ENCODE assay signal across 26 cellular contexts in the genomic region with DNA sequence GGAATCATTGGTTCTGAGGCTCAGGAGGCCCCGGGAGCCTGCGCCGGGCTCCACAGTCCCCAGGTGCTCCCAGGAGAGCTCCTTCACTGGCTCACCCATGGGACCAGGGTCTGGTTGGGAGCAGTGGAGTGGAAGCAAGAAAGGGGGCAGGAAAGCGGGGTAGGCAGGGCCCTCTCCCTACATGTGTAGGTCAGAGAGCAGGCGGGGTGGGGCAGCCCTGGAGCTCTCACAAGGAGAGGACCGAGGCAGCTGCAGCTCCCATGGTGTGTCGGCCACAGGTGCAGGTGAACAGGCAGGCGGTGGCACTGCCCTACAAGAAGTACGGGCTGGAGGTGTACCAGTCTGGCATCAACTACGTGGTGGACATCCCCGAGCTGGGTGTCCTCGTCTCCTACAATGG. TPM values are rescaled to one million over a fixed set of nuclear protein-coding genes. Genes with fewer than 3 reads are reported as not detected.
DNase-seq lines count a peak whose midpoint lies in the region; ATAC-seq and TF ChIP-seq lines count a peak whose summit lies in the region.
"Had no signal": no experiment of that assay in that cellular context is flagged by ENCODE, and none has a peak within 500 bp of the region (broad histone marks: within the 10 kb centered on the region; RNA-seq: fewer than 3 reads in every experiment).

No MANE protein-coding gene starts in this region.

- no peak for ATAC-seq in Right ventricle myocardium superior (ENCODE audit: poor library complexity)
- ATAC-seq in Panc1 = peak; percentile 8; the same call in 1 of the 2 replicates
- no peak for ATAC-seq in lower lobe of right lung
- ATAC-seq: HCT116 had no signal

- no peak overlapping the region for H3K27ac ChIP-seq in Panc1 (ENCODE audit: low read length)
- H3K27ac ChIP-seq in lower lobe of right lung = no peak overlapping the region
- H3K27ac ChIP-seq: A549; BLaER1 treated with 17β-estradiol and CSF1 and Interleukin-3, amounts not matched to agents 10 nM and 100 nM had no signal

- TF ChIP-seq CTCF in Panc1 (IDR thresholded peaks at IDR 0.05) (no peak), lower lobe of right lung (IDR thresholded peaks at IDR 0.05) (no peak)

- intact Hi-C loops in Right ventricle myocardium superior (cut with DNase I) (no loop called here), cardiac septum (cut with DNase I) (no loop called here), Panc1 (cut with micrococcal nuclease; ENCODE audit: unreplicated experiment) (no loop called here), lower lobe of right lung (cut with DNase I) (no loop called here), posterior vena cava (cut with DNase I) (no loop called here)

- BruUV-seq in Panc1 (replicated peaks; lab: Mats Ljungman, UMichigan) = no TSS peak

- H3K4me1 ChIP-seq in Panc1 (ENCODE audit: control insufficient read depth, insufficient read depth, low read length) (no peaks in the 10 kb centered on the region), lower lobe of right lung (no peaks in the 10 kb centered on the region)
- H3K4me1 ChIP-seq: A549, BE2C had no signal

- no peaks in the 10 kb centered on the region for H3K36me3 ChIP-seq in Panc1 (ENCODE audit: control insufficient read depth, insufficient read depth, low read length)
- H3K36me3 ChIP-seq in lower lobe of right lung = no peaks in the 10 kb centered on the region
- H3K36me3 ChIP-seq: BE2C; BLaER1 treated with 17β-estradiol and CSF1 and Interleukin-3, amounts not matched to agents 10 nM and 100 nM had no signal

- H3K9me3 ChIP-seq in Panc1 (ENCODE audit: control insufficient read depth, insufficient read depth, low read depth, low read length) (no peaks in the 10 kb centered on the region), lower lobe of right lung (no peaks in the 10 kb centered on the region)
- H3K9me3 ChIP-seq: BE2C had no signal

- in situ Hi-C loops in Panc1 (cut with HindIII; ENCODE audit: low pct_unique_long_range_greater_than_20kb, low sequenced_read_pairs) = no loop called here

- POLR2A ChIA-PET in Panc1 (lab: Charles Lee) = no interaction called here

- H3K27me3 ChIP-seq in Panc1 (ENCODE audit: control insufficient read depth, insufficient read depth, low read length) (no peaks in the 10 kb centered on the region), lower lobe of right lung (ENCODE audit: low read depth) (peaks cover 7% of the 10 kb centered on the region)
- H3K27me3 ChIP-seq: BE2C; BLaER1 treated with 17β-estradiol and CSF1 and Interleukin-3, amounts not matched to agents 10 nM and 100 nM had no signal

- DNase-seq in Right ventricle myocardium superior (peak; percentile 30), cardiac septum (ENCODE audit: low spot score) (no peak), Panc1 (ENCODE audit: low read depth, low spot score) (no peak), lower lobe of right lung (peak; percentile 38), posterior vena cava (ENCODE audit: low spot score) (peak; percentile 74), NCI-H526 treated with DMSO at 0.1 percent for 48 hours (lab: John Stamatoyannopoulos, UW) (no peak), DMS79 (lab: John Stamatoyannopoulos, UW) (no peak)
- no peak for DNase-seq in NK-92 treated with Interleukin-12 subunit alpha and Interleukin-12 subunit beta, amount 100 ng/mL, for 24 hours (lab: John Stamatoyannopoulos, UW)
- DNase-seq: 8988T; ACHN; AML-193; BE2C; CD4-positive, alpha-beta T cell; CD8-positive, alpha-beta memory T cell; DMS 273 treated with DMSO at 0.1 percent for 48 hours; DMS79 treated with DMSO at 0.1 percent for 48 hours; GF-D8; H9 had no signal

- CTCF ChIA-PET in Panc1 (lab: Charles Lee) = no interaction called here

- H3K4me3 ChIP-seq in Panc1 (ENCODE audit: low read depth in 2 of 2, low read length in 2 of 2) (no peak overlapping the region), lower lobe of right lung (no peak overlapping the region)
- H3K4me3 ChIP-seq: A549; BLaER1 treated with 17β-estradiol and CSF1 and Interleukin-3, amounts not matched to agents 10 nM and 100 nM; GM23338 had no signal

RNA-seq across cellular contexts. Expression of a gene that starts 28.3 kb away (rescaled TPM):
- total RNA-seq in Right ventricle myocardium superior (not detected), cardiac septum (0.03 TPM), Panc1 (2021; ENCODE audit: unreplicated experiment) (0.08 TPM), lower lobe of right lung (not detected), posterior vena cava (under 1 TPM in 1 of 2 donors, not detected in 1; 0.05 TPM)
- not detected for polyA plus RNA-seq in Panc1 (2012; ENCODE audit: insufficient read length)
- total RNA-seq: CD4-positive, alpha-beta T cell; CD8-positive, alpha-beta memory T cell; Daoy; G401; GM23338; H4; H9 had no signal
- polyA plus RNA-seq: CD14-positive monocyte; CD8-positive, alpha-beta memory T cell; GM23338 had no signal

RNA-seq across cellular contexts. Expression of a gene that starts 54.8 kb away (rescaled TPM):
- not detected for total RNA-seq in Right ventricle myocardium superior
- not detected for total RNA-seq in cardiac septum
- total RNA-seq in Panc1 (2021; ENCODE audit: unreplicated experiment) = 0.03 TPM
- polyA plus RNA-seq in Panc1 (2012; ENCODE audit: insufficient read length) = 0.04 TPM
- 0.35 TPM for total RNA-seq in lower lobe of right lung
- not detected for total RNA-seq in posterior vena cava
- total RNA-seq: CD4-positive, alpha-beta T cell; CD8-positive, alpha-beta memory T cell; Daoy; G401; GM23338; H4; H9 had no signal
- polyA plus RNA-seq: CD14-positive monocyte; CD8-positive, alpha-beta memory T cell; GM23338 had no signal

Comparison
In these comparisons a context has a peak if more than half of its experiments do, and no peak if none do; other contexts are left out.
1. DNase-seq: peak in Right ventricle myocardium superior (single experiment), lower lobe of right lung (single experiment) and posterior vena cava (single experiment); none in cardiac septum (single experiment), Panc1 (single experiment), NK-92 treated with Interleukin-12 subunit alpha and Interleukin-12 subunit beta, amount 100 ng/mL, for 24 hours (single experiment), NCI-H526 treated with DMSO at 0.1 percent for 48 hours (single experiment) and DMS79 (single experiment).